Comparison of ENCODE assay signal across 1 cellular context in genomic region chr11:134504146-134504905, GRCh38.
TF ChIP-seq lines count a peak whose summit lies in the region.

No MANE protein-coding gene starts in this region.

TF ChIP-seq in endothelial cell of umbilical vein, 7 proteins besides CTCF, POLR2A, EP300 and RAD21:
- TF ChIP-seq MAX (IDR thresholded peaks at IDR 0.05; ENCODE audit: insufficient read depth, insufficient read length) (no peak), GATA2 (IDR thresholded peaks at IDR 0.05; ENCODE audit: insufficient read depth, insufficient read length, low read depth, low read length) (peak; percentile 10), MYC (IDR thresholded peaks at IDR 0.05; ENCODE audit: low read depth, low read length) (no peak), EZH2 (IDR thresholded peaks at IDR 0.05; ENCODE audit: borderline replicate concordance, low read depth, low read length, severe bottlenecking) (no peak), JUN (IDR thresholded peaks at IDR 0.05; ENCODE audit: borderline replicate concordance, insufficient read depth, insufficient read length, low read depth) (peak; percentile 5), POLR2AphosphoS5 (IDR thresholded peaks at IDR 0.05; ENCODE audit: insufficient read depth, low read depth, low read length) (no peak), FOS (IDR thresholded peaks at IDR 0.05; ENCODE audit: borderline replicate concordance, insufficient read depth, low read length) (peak; percentile 46)
